28 cellular contexts compared by ENCODE assay signal in the genomic region with DNA sequence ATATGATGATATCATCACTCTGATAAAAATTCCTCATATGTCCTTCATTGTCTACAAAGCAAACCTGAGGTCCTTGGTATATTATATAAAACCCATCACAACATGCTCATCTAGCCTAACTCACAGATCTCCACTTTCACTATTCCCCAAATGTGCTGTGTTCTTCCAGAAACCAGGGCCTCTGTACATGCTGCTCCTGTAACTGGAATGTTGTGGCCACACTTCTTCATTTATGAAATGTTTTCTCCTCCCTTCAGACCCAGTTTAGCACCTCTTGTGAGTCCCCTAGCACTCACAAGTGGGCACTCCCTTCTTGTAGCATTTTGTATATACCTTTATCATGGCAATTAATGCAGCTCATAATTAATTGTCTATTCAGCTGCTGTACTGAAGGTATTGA.
"Had no signal": no experiment of that assay in that cellular context is flagged by ENCODE, and none has a peak within 500 bp of the region (broad histone marks: within the 10 kb centered on the region; RNA-seq: fewer than 3 reads in every experiment).

No MANE protein-coding gene starts in this region.

- H3K9me3 Mint-ChIP-seq: memory B cell; nephron; stimulated activated memory B cell treated with anti-CD40 and anti-IgM and Interleukin-4, amounts not matched to agents 10 μg/mL and 1 μg/mL and 100 μg/mL, for 72 hours; type B pancreatic cell had no signal

- H3K27ac ChIP-seq: coronary artery, epithelial cell of prostate, gastrocnemius medialis, heart left ventricle, hepatocyte, psoas muscle, sigmoid colon, skin epidermis, spleen, testis, tibial artery had no signal

- H3K79me2 ChIP-seq: hepatocyte had no signal

- H3K27me3 Mint-ChIP-seq: memory B cell; naive thymus-derived CD4-positive, alpha-beta T cell; stimulated activated memory B cell treated with anti-CD40 and anti-IgM and Interleukin-4, amounts not matched to agents 10 μg/mL and 1 μg/mL and 100 μg/mL, for 72 hours; type B pancreatic cell had no signal

- H3K27me3 ChIP-seq: gastrocnemius medialis, heart left ventricle, hepatocyte, sigmoid colon, spleen, testis, tibial artery had no signal

- H3K9me3 ChIP-seq: gastrocnemius medialis, heart left ventricle, psoas muscle, spleen, testis, tibial artery had no signal

- H3K4me1 Mint-ChIP-seq: memory B cell; naive thymus-derived CD4-positive, alpha-beta T cell; nephron; stimulated activated memory B cell treated with anti-CD40 and anti-IgM and Interleukin-4, amounts not matched to agents 10 μg/mL and 1 μg/mL and 100 μg/mL, for 72 hours had no signal

- H3K4me3 ChIP-seq: coronary artery, gastrocnemius medialis, heart left ventricle, hepatocyte, lung, psoas muscle, sigmoid colon, skin epidermis, spleen, testis, tibial artery had no signal

- H3K4me1 ChIP-seq: gastrocnemius medialis, heart left ventricle, psoas muscle, sigmoid colon, spleen, testis, tibial artery had no signal

- DNase-seq: dermis blood vessel endothelial cell; effector memory CD4-positive, alpha-beta T cell; foreskin fibroblast; gastrocnemius medialis; heart left ventricle; kidney; midbrain; naive thymus-derived CD4-positive, alpha-beta T cell; nucleus accumbens; psoas muscle; right cardiac atrium; sigmoid colon; spleen; stimulated activated CD4-positive, alpha-beta T cell treated with anti-CD3 and anti-CD28 coated beads, Interleukin-4, amount 100 ng/mL, for 4 hours; stimulated activated naive CD8-positive, alpha-beta T cell treated with anti-CD3 and anti-CD28 coated beads, Interleukin-15, Interleukin-2, amounts not matched to agents 100 U/mL and 50 U/mL, for 24 hours; substantia nigra; testis; tibial artery had no signal

- H3K27ac Mint-ChIP-seq: memory B cell; naive thymus-derived CD4-positive, alpha-beta T cell; nephron; stimulated activated memory B cell treated with anti-CD40 and anti-IgM and Interleukin-4, amounts not matched to agents 10 μg/mL and 1 μg/mL and 100 μg/mL, for 72 hours; type B pancreatic cell had no signal

- H3K4me3 Mint-ChIP-seq: memory B cell; naive thymus-derived CD4-positive, alpha-beta T cell; nephron; stimulated activated memory B cell treated with anti-CD40 and anti-IgM and Interleukin-4, amounts not matched to agents 10 μg/mL and 1 μg/mL and 100 μg/mL, for 72 hours; type B pancreatic cell had no signal

- FAIRE-seq: endometrium, kidney had no signal

- H3K4me2 ChIP-seq: hepatocyte had no signal

- H2AFZ ChIP-seq: hepatocyte had no signal
